In genomic region chr1:226496616-226497015, GRCh38 we compare ENCODE assay signal across 2 cellular contexts.
TF ChIP-seq lines count a peak whose summit lies in the region.

No MANE protein-coding gene starts in this region.

TF ChIP-seq in SK-N-SH, 30 proteins besides CTCF, POLR2A, EP300 and RAD21 (continued from another document):
- TF ChIP-seq ZBTB33 (IDR thresholded peaks at IDR 0.05; ENCODE audit: borderline replicate concordance, low read depth) (no peak), NFIC (IDR thresholded peaks at IDR 0.05; ENCODE audit: borderline replicate concordance) (no peak)

TF ChIP-seq in SK-N-SH treated with all-trans-retinoic acid at 6 μM for 48 hours, 23 proteins besides CTCF, POLR2A, EP300 and RAD21 (continued from another document):
- TF ChIP-seq ARNTL (CRISPR knock-in tag; IDR thresholded peaks at IDR 0.05; ENCODE audit: borderline replicate concordance, low read depth) (no peak), BACH2 (CRISPR knock-in tag; IDR thresholded peaks at IDR 0.05; ENCODE audit: borderline replicate concordance) (no peak), TSHZ2 (CRISPR knock-in tag; IDR thresholded peaks at IDR 0.05) (no peak), ZFP3 (CRISPR knock-in tag; IDR thresholded peaks at IDR 0.05) (no peak)
